ENCODE assay signal across 18 cellular contexts in genomic region chr4:186150926-186151325, GRCh38.
"Had no signal": no experiment of that assay in that cellular context is flagged by ENCODE, and none has a peak within 500 bp of the region (broad histone marks: within the 10 kb centered on the region; RNA-seq: fewer than 3 reads in every experiment).

No MANE protein-coding gene starts in this region.

- H3K36me3 ChIP-seq: breast epithelium, neutrophil had no signal

- FAIRE-seq: islet of Langerhans had no signal

- H3K4me1 Mint-ChIP-seq: activated T-helper 17 cell treated with anti-CD3 and anti-CD28 coated beads, Interleukin-2, amount 50 U/mL, for 72 hours; naive B cell had no signal

- H3K4me1 ChIP-seq: breast epithelium had no signal

- H3K27me3 ChIP-seq: breast epithelium, stomach, testis had no signal

- H3K27ac ChIP-seq: breast epithelium, neutrophil, stomach, testis had no signal

- H3K4me3 Mint-ChIP-seq: activated naive CD4-positive, alpha-beta T cell treated with anti-CD3 and anti-CD28 coated beads for 36 hours; activated naive CD8-positive, alpha-beta T cell treated with anti-CD3 and anti-CD28 coated beads, Interleukin-2, amount 50 U/mL, for 24 hours; activated T-helper 17 cell treated with anti-CD3 and anti-CD28 coated beads, Interleukin-2, amount 50 U/mL, for 72 hours; naive B cell had no signal

- H3K9me3 ChIP-seq: breast epithelium, neutrophil, stomach, testis had no signal

- H3K9me3 Mint-ChIP-seq: activated naive CD4-positive, alpha-beta T cell treated with anti-CD3 and anti-CD28 coated beads for 36 hours; activated naive CD8-positive, alpha-beta T cell treated with anti-CD3 and anti-CD28 coated beads, Interleukin-2, amount 50 U/mL, for 24 hours; activated T-helper 17 cell treated with anti-CD3 and anti-CD28 coated beads, Interleukin-2, amount 50 U/mL, for 72 hours had no signal

- H3K4me3 ChIP-seq: breast epithelium, stomach, testis had no signal

- H3K36me3 Mint-ChIP-seq: naive B cell had no signal

- DNase-seq: activated CD4-positive, alpha-beta T cell treated with anti-CD3 and anti-CD28 coated beads, Interleukin-2, amount 50 U/mL, for 1 hour; activated naive CD4-positive, alpha-beta T cell treated with anti-CD3 and anti-CD28 coated beads for 36 hours; activated naive CD8-positive, alpha-beta T cell treated with anti-CD3 and anti-CD28 coated beads, Interleukin-2, amount 50 U/mL, for 24 hours; aorta; erythroblast; mammary epithelial cell; naive B cell; stimulated activated CD4-positive, alpha-beta T cell treated with anti-CD3 and anti-CD28 coated beads, Interleukin-12 subunit alpha, Interleukin-12 subunit beta, amount 100 ng/mL, for 4 hours; stimulated activated CD4-positive, alpha-beta T cell treated with anti-CD3 and anti-CD28 coated beads, Interleukin-2, amount 100 ng/mL, for 24 hours; stomach; T-helper 9 cell; testis had no signal

- ATAC-seq: activated CD4-positive, CD25-positive, alpha-beta regulatory T cell treated with anti-CD3 and anti-CD28 coated beads, Interleukin-2, amount 50 U/mL, for 24 hours; activated naive CD8-positive, alpha-beta T cell treated with anti-CD3 and anti-CD28 coated beads, Interleukin-2, amount 50 U/mL, for 24 hours; activated T-helper 17 cell treated with anti-CD3 and anti-CD28 coated beads, Interleukin-2, amount 50 U/mL, for 72 hours; left lobe of liver had no signal
